Comparison of ENCODE assay signal across 13 cellular contexts in genomic region chr2:240467659-240468299, GRCh38. TPM values are rescaled to one million over a fixed set of nuclear protein-coding genes. Genes with fewer than 3 reads are reported as not detected.
DNase-seq lines count a peak whose midpoint lies in the region; ATAC-seq and TF ChIP-seq lines count a peak whose summit lies in the region.
"Had no signal": no experiment of that assay in that cellular context is flagged by ENCODE, and none has a peak within 500 bp of the region (broad histone marks: within the 10 kb centered on the region; RNA-seq: fewer than 3 reads in every experiment).

No MANE protein-coding gene starts in this region.

- 83 to 91% (median 84%) methylated on average over 19 to 22 of the region's 22 CpGs for WGBS in heart left ventricle, 4 donors
- WGBS in sigmoid colon, 2 donors: 85 to 87% methylated on average over 22 of the region's 22 CpGs

- H3K4me1 ChIP-seq in heart left ventricle: peaks cover 0 to 17% (median 7%) of the 10 kb centered on the region in 12 donors
- H3K4me1 ChIP-seq in sigmoid colon: no peaks in the 10 kb centered on the region
- no peaks in the 10 kb centered on the region for H3K4me1 ChIP-seq in lower lobe of right lung
- H3K4me1 ChIP-seq: ascending aorta, HAP-1 had no signal

- H3K4me3 ChIP-seq in heart left ventricle (no peak overlapping the region), sigmoid colon (no peak overlapping the region), lower lobe of right lung (no peak overlapping the region)
- H3K4me3 ChIP-seq: ascending aorta, HAP-1 had no signal

- peak; percentile 22 for DNase-seq in activated CD4-positive, CD25-positive, alpha-beta regulatory T cell treated with anti-CD3 and anti-CD28 coated beads, Interleukin-2, amount 50 U/mL, for 72 hours
- DNase-seq in activated CD4-positive, CD25-positive, alpha-beta regulatory T cell (lab: John Stamatoyannopoulos, UW): no peak
- DNase-seq in heart left ventricle: peak in 4 of 5 donors; percentile 10 to 52 (median 22)
- peak; percentile 58 for DNase-seq in sigmoid colon
- DNase-seq in lower lobe of right lung: no peak
- no peak for DNase-seq in NCI-H1417 (lab: John Stamatoyannopoulos, UW)
- no peak for DNase-seq in GOT3 (lab: John Stamatoyannopoulos, UW)
- DNase-seq: DMS79 treated with DMSO at 0.1 percent for 48 hours, NCI-H526 had no signal

- ATAC-seq in SK-N-SH treated with all-trans-retinoic acid at 6 μM for 48 hours (peak; percentile 5; the same call in 2 of the 3 replicates), heart left ventricle (peak in 2 of 4 donors; percentile 2), lower lobe of right lung (no peak)

- H3K36me3 ChIP-seq in heart left ventricle (peaks cover 0 to 23% (median 6%) of the 10 kb centered on the region in 9 donors), sigmoid colon (peaks cover 0 to 35% (median 12%) of the 10 kb centered on the region in 4 donors), lower lobe of right lung (no peaks in the 10 kb centered on the region)

- intact Hi-C loops in heart left ventricle (cut with DNase I) (no loop called here), sigmoid colon (cut with DNase I) (no loop called here), lower lobe of right lung (cut with DNase I) (no loop called here)

- H3K27ac ChIP-seq in heart left ventricle: no peak overlapping the region
- H3K27ac ChIP-seq in sigmoid colon: no peak overlapping the region
- no peak overlapping the region for H3K27ac ChIP-seq in lower lobe of right lung
- H3K27ac ChIP-seq: 22Rv1, ascending aorta had no signal

- H3K9me3 ChIP-seq in heart left ventricle (peaks cover 0 to 9% (median 2%) of the 10 kb centered on the region in 12 donors), sigmoid colon (no peaks in the 10 kb centered on the region), lower lobe of right lung (peaks cover 2% of the 10 kb centered on the region)
- H3K9me3 ChIP-seq: HAP-1 had no signal

- no peaks in the 10 kb centered on the region for H3K27me3 ChIP-seq in heart left ventricle
- H3K27me3 ChIP-seq in sigmoid colon: no peaks in the 10 kb centered on the region
- no peaks in the 10 kb centered on the region for H3K27me3 ChIP-seq in lower lobe of right lung (ENCODE audit: low read depth)
- H3K27me3 ChIP-seq: ascending aorta had no signal

- no peak for TF ChIP-seq CTCF in heart left ventricle (IDR thresholded peaks at IDR 0.05)
- no peak for TF ChIP-seq CTCF in sigmoid colon (IDR thresholded peaks at IDR 0.05)
- TF ChIP-seq CTCF in lower lobe of right lung (IDR thresholded peaks at IDR 0.05): no peak

- no peak for TF ChIP-seq EP300 in sigmoid colon (IDR thresholded peaks at IDR 0.05)

- no peak for TF ChIP-seq POLR2A in heart left ventricle (IDR thresholded peaks at IDR 0.05)
- no peak for TF ChIP-seq POLR2A in sigmoid colon (IDR thresholded peaks at IDR 0.05)

TF ChIP-seq in SK-N-SH treated with all-trans-retinoic acid at 6 μM for 48 hours, 23 proteins besides CTCF, POLR2A, EP300 and RAD21:
- TF ChIP-seq PATZ1 (CRISPR knock-in tag; IDR thresholded peaks at IDR 0.05; ENCODE audit: borderline replicate concordance) (no peak), PPARA (CRISPR knock-in tag; IDR thresholded peaks at IDR 0.05; ENCODE audit: borderline replicate concordance) (no peak), CSRNP3 (CRISPR knock-in tag; IDR thresholded peaks at IDR 0.05) (no peak), ZNF70 (CRISPR knock-in tag; IDR thresholded peaks at IDR 0.05) (no peak), TOX (CRISPR knock-in tag; IDR thresholded peaks at IDR 0.05; ENCODE audit: borderline replicate concordance) (no peak)

RNA-seq across cellular contexts. Expression of gene GPC1, which starts 32.3 kb away (rescaled TPM):
- total RNA-seq in heart left ventricle (100 to 1,000 TPM; 131 to 316 (median 193) TPM), sigmoid colon (10 to 100 TPM in 3 of 4 donors, 1 to 10 TPM in 1; 7.2 to 30.7 (median 23.7) TPM), lower lobe of right lung (14.7 TPM)
- polyA plus RNA-seq in heart left ventricle (100 to 1,000 TPM; 134 to 209 TPM), sigmoid colon (10 to 100 TPM in 1 of 3 donors, 1 to 10 TPM in 2; 3.0 to 15.8 (median 7.2) TPM)

Comparison
In these comparisons a context has a peak if more than half of its experiments do, and no peak if none do; other contexts are left out.
1. DNase-seq: peak in activated CD4-positive, CD25-positive, alpha-beta regulatory T cell treated with anti-CD3 and anti-CD28 coated beads, Interleukin-2, amount 50 U/mL, for 72 hours (single experiment), heart left ventricle (4 of 5) and sigmoid colon (single experiment); none in activated CD4-positive, CD25-positive, alpha-beta regulatory T cell (0 of 4), lower lobe of right lung (single experiment), NCI-H1417 (0 of 3) and GOT3 (single experiment).